Comparison of ENCODE assay signal across 25 cellular contexts in the genomic region with DNA sequence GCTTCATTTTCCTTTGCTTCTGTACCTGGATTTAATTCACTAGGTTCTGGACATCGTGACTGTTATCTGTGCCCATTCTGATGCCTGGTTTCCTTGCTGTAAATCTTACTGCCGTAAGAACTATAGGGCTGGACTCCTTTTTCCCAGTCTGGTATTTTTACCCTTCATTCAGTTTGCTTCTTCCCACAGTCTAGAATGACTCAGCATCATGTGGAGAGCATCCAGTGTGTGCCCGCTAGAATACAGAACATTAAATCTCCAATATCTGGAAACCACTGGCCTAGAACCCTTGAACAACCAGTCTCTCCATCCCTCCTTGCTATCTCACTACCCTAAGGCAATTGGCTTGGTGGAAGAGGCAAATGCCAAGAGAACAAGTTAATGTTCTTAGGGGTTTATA.
A peak's percentile ranks its signal among the peaks of the same experiment; 100 is the strongest.
DNase-seq lines count a peak whose midpoint lies in the region; ATAC-seq, FAIRE-seq and TF ChIP-seq lines count a peak whose summit lies in the region.
"Had no signal": no experiment of that assay in that cellular context is flagged by ENCODE, and none has a peak within 500 bp of the region (broad histone marks: within the 10 kb centered on the region; RNA-seq: fewer than 3 reads in every experiment).

No MANE protein-coding gene starts in this region.

- no peak for DNase-seq in HepG2 (ENCODE audit: low spot score)
- no peak for DNase-seq in right lobe of liver
- peak; percentile 25 for DNase-seq in astrocyte of the hippocampus (ENCODE audit: low read depth, low spot score)
- peak; percentile 9 for DNase-seq in glomerular visceral epithelial cell (ENCODE audit: extremely low spot score)
- no peak for DNase-seq in AG20443 (ENCODE audit: low spot score)
- no peak for DNase-seq in NCI-H2171 treated with DMSO at 0.1 percent for 48 hours (lab: John Stamatoyannopoulos, UW)
- DNase-seq in NCI-H524 (lab: John Stamatoyannopoulos, UW): no peak
- DNase-seq in gastrocnemius medialis: no peak
- DNase-seq: activated CD8-positive, alpha-beta T cell treated with anti-CD3 and anti-CD28 coated beads for 36 hours; activated naive CD4-positive, alpha-beta T cell treated with Interleukin-2 at 50 U/mL for 16 hours; cerebellar nuclear complex; head of caudate nucleus; NCI-H1092; NCI-H2029 treated with DMSO at 0.1 percent for 48 hours; NCI-H446 treated with DMSO at 0.1 percent for 48 hours; posterior cingulate gyrus had no signal

- in situ Hi-C loops in HepG2 (cut with HindIII; ENCODE audit: extremely low pct_ligation_motif_present, low pct_unique_long_range_greater_than_20kb) (no loop called here), gastrocnemius medialis (cut with MboI; ENCODE audit: low sequenced_read_pairs in 4 of 4) (no loop called here)

- no peak for TF ChIP-seq CTCF in HepG2 (CRISPR knock-in tag; IDR thresholded peaks at IDR 0.05)
- TF ChIP-seq CTCF in right lobe of liver (IDR thresholded peaks at IDR 0.05): no peak
- TF ChIP-seq CTCF in gastrocnemius medialis (IDR thresholded peaks at IDR 0.05 in 4 of 5, conservative IDR thresholded peaks at IDR 0.05 in 1 of 5): no peak

- H3K4me1 ChIP-seq in HepG2 (ENCODE audit: insufficient read depth, low read length): no peaks in the 10 kb centered on the region
- H3K4me1 ChIP-seq in right lobe of liver: no peaks in the 10 kb centered on the region
- H3K4me1 ChIP-seq in gastrocnemius medialis: no peaks in the 10 kb centered on the region

- TF ChIP-seq RAD21 in HepG2 (CRISPR knock-in tag; IDR thresholded peaks at IDR 0.05): no peak

- no TSS peak for BruUV-seq in HepG2 (replicated peaks; lab: Mats Ljungman, UMichigan)

- no peak overlapping the region for H3K27ac ChIP-seq in HepG2 (ENCODE audit: extremely low read length, insufficient read depth, low read length)
- H3K27ac ChIP-seq in right lobe of liver: no peak overlapping the region
- H3K27ac ChIP-seq in gastrocnemius medialis: no peak overlapping the region
- H3K27ac ChIP-seq: BLaER1 treated with 17β-estradiol and CSF1 and Interleukin-3, amounts not matched to agents 10 nM and 100 nM; KMS-11 had no signal

- H2AFZ ChIP-seq in HepG2 (ENCODE audit: low read length): no peak overlapping the region
- H2AFZ ChIP-seq: GM23338 had no signal

- no peaks in the 10 kb centered on the region for H3K79me2 ChIP-seq in HepG2 (ENCODE audit: insufficient read depth, low read length)

- H3K9me3 ChIP-seq in HepG2 (ENCODE audit: low read length): no peaks in the 10 kb centered on the region
- no peaks in the 10 kb centered on the region for H3K9me3 ChIP-seq in right lobe of liver
- H3K9me3 ChIP-seq in gastrocnemius medialis: no peaks in the 10 kb centered on the region
- H3K9me3 ChIP-seq: BLaER1 treated with 17β-estradiol and CSF1 and Interleukin-3, amounts not matched to agents 10 nM and 100 nM had no signal

- CTCF ChIA-PET in HepG2 (lab: Yijun Ruan, JAX; ENCODE audit: low intra/inter-chr PET ratio, low total read pairs): no interaction called here

- H3K27me3 ChIP-seq in HepG2 (ENCODE audit: control insufficient read depth in 1 of 2, insufficient read depth in 2 of 2, low read length in 2 of 2) (no peaks in the 10 kb centered on the region), right lobe of liver (no peaks in the 10 kb centered on the region), gastrocnemius medialis (no peaks in the 10 kb centered on the region)
- H3K27me3 ChIP-seq: BLaER1 treated with 17β-estradiol and CSF1 and Interleukin-3, amounts not matched to agents 10 nM and 100 nM had no signal

- no peaks in the 10 kb centered on the region for H4K20me1 ChIP-seq in HepG2 (ENCODE audit: insufficient read depth, low read length)
- H4K20me1 ChIP-seq: BLaER1 treated with 17β-estradiol and CSF1 and Interleukin-3, amounts not matched to agents 10 nM and 100 nM had no signal

- H3K4me3 ChIP-seq in HepG2 (replicated peaks in 1 of 3; ENCODE audit: insufficient read depth in 1 of 3, low read depth in 2 of 3, low read length in 3 of 3) (no peak overlapping the region), right lobe of liver (no peak overlapping the region), gastrocnemius medialis (no peak overlapping the region)
- H3K4me3 ChIP-seq: BLaER1 treated with 17β-estradiol and CSF1 and Interleukin-3, amounts not matched to agents 10 nM and 100 nM; GM12878; GM23338; skin epidermis had no signal

- ATAC-seq in HepG2 (no peak), right lobe of liver (no peak), gastrocnemius medialis (no peak)
- ATAC-seq: activated CD4-positive, CD25-positive, alpha-beta regulatory T cell treated with anti-CD3 and anti-CD28 coated beads, Interleukin-2, amount 50 U/mL, for 24 hours; activated CD8-positive, alpha-beta T cell treated with anti-CD3 and anti-CD28 coated beads for 36 hours; esophagus mucosa; GM12878; left lobe of liver had no signal

- H3K4me2 ChIP-seq in HepG2 (ENCODE audit: low read depth, low read length): no peak overlapping the region
- H3K4me2 ChIP-seq: GM23338, KMS-11 had no signal

- TF ChIP-seq EP300 in HepG2 (IDR thresholded peaks at IDR 0.05; ENCODE audit: low read depth in 2 of 2, low read length in 2 of 2) (no peak), HepG2 (CRISPR knock-in tag; IDR thresholded peaks at IDR 0.05; ENCODE audit: borderline replicate concordance) (no peak)

- FAIRE-seq in HepG2 (lab: Jason Lieb, UNC): no peak
- FAIRE-seq: A204.1, GM12878 had no signal

- POLR2A ChIA-PET in HepG2 (lab: Yijun Ruan, JAX): no interaction called here

- 62% methylated on average over 3 of the region's 3 CpGs for WGBS in HepG2 (ENCODE audit: low lambda C conversion rate)
- 72% methylated on average over 3 of the region's 3 CpGs for WGBS in right lobe of liver (ENCODE audit: insufficient coverage, low coverage, low lambda C conversion rate, missing lambda C conversion rate)

- no peaks in the 10 kb centered on the region for H3K36me3 ChIP-seq in HepG2 (replicated peaks in 1 of 2; ENCODE audit: control insufficient read depth in 1 of 2, insufficient read depth in 2 of 2, low read length in 2 of 2)
- no peaks in the 10 kb centered on the region for H3K36me3 ChIP-seq in right lobe of liver
- no peaks in the 10 kb centered on the region for H3K36me3 ChIP-seq in gastrocnemius medialis
- H3K36me3 ChIP-seq: BLaER1 treated with 17β-estradiol and CSF1 and Interleukin-3, amounts not matched to agents 10 nM and 100 nM had no signal

- intact Hi-C loops in HepG2 (cut with micrococcal nuclease; ENCODE audit: unreplicated experiment) (no loop called here), right lobe of liver (cut with DNase I) (no loop called here), gastrocnemius medialis (cut with DNase I; ENCODE audit: low total_unique reads) (no loop called here)

- TF ChIP-seq POLR2A in HepG2 (IDR thresholded peaks at IDR 0.05; ENCODE audit: insufficient read depth in 1 of 2, low read depth in 2 of 2, low read length in 2 of 2) (no peak), right lobe of liver (IDR thresholded peaks at IDR 0.05) (no peak), gastrocnemius medialis (IDR thresholded peaks at IDR 0.05) (no peak)

- H3K9ac ChIP-seq in HepG2 (ENCODE audit: insufficient read depth, low read depth, low read length): no peak overlapping the region
- H3K9ac ChIP-seq: BLaER1 treated with 17β-estradiol and CSF1 and Interleukin-3, amounts not matched to agents 10 nM and 100 nM; KMS-11 had no signal

TF ChIP-seq in HepG2, 621 proteins besides CTCF, POLR2A, EP300 and RAD21:
- TF ChIP-seq NFE2L2 (IDR thresholded peaks at IDR 0.05; ENCODE audit: low read length) (peak; percentile 28; the same call in 1 of the 2 replicates), KDM3A (CRISPR knock-in tag; IDR thresholded peaks at IDR 0.05; ENCODE audit: low read depth) (no peak), ZNF331 (CRISPR knock-in tag; IDR thresholded peaks at IDR 0.05) (no peak), ZNF432 (CRISPR knock-in tag; IDR thresholded peaks at IDR 0.05; ENCODE audit: borderline replicate concordance) (no peak)
- TF ChIP-seq, protein P1, sequence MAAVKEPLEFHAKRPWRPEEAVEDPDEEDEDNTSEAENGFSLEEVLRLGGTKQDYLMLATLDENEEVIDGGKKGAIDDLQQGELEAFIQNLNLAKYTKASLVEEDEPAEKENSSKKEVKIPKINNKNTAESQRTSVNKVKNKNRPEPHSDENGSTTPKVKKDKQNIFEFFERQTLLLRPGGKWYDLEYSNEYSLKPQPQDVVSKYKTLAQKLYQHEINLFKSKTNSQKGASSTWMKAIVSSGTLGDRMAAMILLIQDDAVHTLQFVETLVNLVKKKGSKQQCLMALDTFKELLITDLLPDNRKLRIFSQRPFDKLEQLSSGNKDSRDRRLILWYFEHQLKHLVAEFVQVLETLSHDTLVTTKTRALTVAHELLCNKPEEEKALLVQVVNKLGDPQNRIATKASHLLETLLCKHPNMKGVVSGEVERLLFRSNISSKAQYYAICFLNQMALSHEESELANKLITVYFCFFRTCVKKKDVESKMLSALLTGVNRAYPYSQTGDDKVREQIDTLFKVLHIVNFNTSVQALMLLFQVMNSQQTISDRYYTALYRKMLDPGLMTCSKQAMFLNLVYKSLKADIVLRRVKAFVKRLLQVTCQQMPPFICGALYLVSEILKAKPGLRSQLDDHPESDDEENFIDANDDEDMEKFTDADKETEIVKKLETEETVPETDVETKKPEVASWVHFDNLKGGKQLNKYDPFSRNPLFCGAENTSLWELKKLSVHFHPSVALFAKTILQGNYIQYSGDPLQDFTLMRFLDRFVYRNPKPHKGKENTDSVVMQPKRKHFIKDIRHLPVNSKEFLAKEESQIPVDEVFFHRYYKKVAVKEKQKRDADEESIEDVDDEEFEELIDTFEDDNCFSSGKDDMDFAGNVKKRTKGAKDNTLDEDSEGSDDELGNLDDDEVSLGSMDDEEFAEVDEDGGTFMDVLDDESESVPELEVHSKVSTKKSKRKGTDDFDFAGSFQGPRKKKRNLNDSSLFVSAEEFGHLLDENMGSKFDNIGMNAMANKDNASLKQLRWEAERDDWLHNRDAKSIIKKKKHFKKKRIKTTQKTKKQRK (IDR thresholded peaks at IDR 0.05; ENCODE audit: low read length): no peak
TF ChIP-seq in HepG2: peak in this region for 1.

Comparison
In these comparisons a context has a peak if more than half of its experiments do, and no peak if none do; other contexts are left out.
1. DNase-seq: peak in astrocyte of the hippocampus (single experiment) and glomerular visceral epithelial cell (single experiment); none in HepG2 (single experiment), right lobe of liver (0 of 3), AG20443 (single experiment), NCI-H2171 treated with DMSO at 0.1 percent for 48 hours (single experiment), NCI-H524 (0 of 2) and gastrocnemius medialis (0 of 2).